ENCODE assay signal across 20 cellular contexts in the genomic region with DNA sequence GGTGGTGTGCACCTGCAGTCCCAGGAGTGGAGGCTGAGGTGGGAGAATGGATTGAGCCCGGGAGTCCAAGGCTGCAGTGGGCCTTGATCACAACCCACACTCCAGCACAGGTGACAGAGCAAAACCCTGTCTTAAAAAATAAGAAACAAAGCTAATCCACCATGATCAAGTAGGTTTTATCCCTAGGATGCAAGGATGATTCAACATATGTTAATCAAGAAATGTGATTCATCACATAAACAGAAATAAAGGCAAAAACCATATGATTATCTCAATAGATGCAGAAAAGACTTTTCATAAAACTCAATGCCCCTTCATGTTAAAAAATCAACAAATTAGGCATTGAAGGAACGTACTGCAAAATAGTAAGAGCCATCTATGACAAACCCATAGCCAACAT. TPM values are rescaled to one million over a fixed set of nuclear protein-coding genes. Genes with fewer than 3 reads are reported as not detected.
DNase-seq lines count a peak whose midpoint lies in the region; ATAC-seq, FAIRE-seq and TF ChIP-seq lines count a peak whose summit lies in the region.
"Had no signal": no experiment of that assay in that cellular context is flagged by ENCODE, and none has a peak within 500 bp of the region (broad histone marks: within the 10 kb centered on the region; RNA-seq: fewer than 3 reads in every experiment).

No MANE protein-coding gene starts in this region.

- H3K4me3 ChIP-seq in GM23248 (no peak overlapping the region), PC-3 (ENCODE audit: low read length) (no peak overlapping the region), dorsolateral prefrontal cortex (no peak overlapping the region)
- no peak overlapping the region for H3K4me3 ChIP-seq in effector memory CD4-positive, alpha-beta T cell (ENCODE audit: insufficient read depth, low read depth, low read length, poor library complexity, severe bottlenecking)
- H3K4me3 ChIP-seq: GM23338 had no signal

- H2AFZ ChIP-seq in GM23248 (no peak overlapping the region), PC-3 (ENCODE audit: low read length) (no peak overlapping the region)
- H2AFZ ChIP-seq: GM23338 had no signal

- H3F3A ChIP-seq in GM23248 (ENCODE audit: insufficient read depth) (no peaks in the 10 kb centered on the region), PC-3 (ENCODE audit: low read length, unreplicated experiment) (no peaks in the 10 kb centered on the region)

- H3K27me3 ChIP-seq in GM23248 (replicated peaks; ENCODE audit: insufficient read depth) (no peaks in the 10 kb centered on the region), PC-3 (ENCODE audit: low read length) (no peaks in the 10 kb centered on the region), dorsolateral prefrontal cortex (peaks cover 0 to 10% (median 0%) of the 10 kb centered on the region in 45 donors)
- H3K27me3 ChIP-seq in effector memory CD4-positive, alpha-beta T cell (replicated peaks; ENCODE audit: control insufficient read depth, insufficient read depth, low read length, poor library complexity, severe bottlenecking): no peaks in the 10 kb centered on the region
- H3K27me3 ChIP-seq: BE2C had no signal

- H3K4me1 Mint-ChIP-seq in osteocyte (ENCODE audit: unreplicated experiment): peaks cover 49% of the 10 kb centered on the region
- H3K4me1 Mint-ChIP-seq: CD4-positive, CD25-positive, alpha-beta regulatory T cell; CD8-positive, alpha-beta memory T cell; IgD-negative memory B cell had no signal

- no peak for ATAC-seq in PC-3
- no peak for ATAC-seq in GM19452 (IDR thresholded peaks at IDR 0.05; ENCODE audit: unreplicated experiment)
- ATAC-seq: GM23338 had no signal

- H3K79me2 ChIP-seq in GM23248 (ENCODE audit: insufficient read depth) (peaks cover 49% of the 10 kb centered on the region), PC-3 (ENCODE audit: low read length) (peaks cover 86% of the 10 kb centered on the region)

- H4K20me1 ChIP-seq in GM23248 (ENCODE audit: insufficient read depth) (no peaks in the 10 kb centered on the region), PC-3 (ENCODE audit: low read length) (no peaks in the 10 kb centered on the region)

- H3K4me1 ChIP-seq in GM23248 (ENCODE audit: insufficient read depth) (peaks cover 25% of the 10 kb centered on the region), PC-3 (ENCODE audit: insufficient read depth, low read length) (peaks cover 6% of the 10 kb centered on the region)
- H3K4me1 ChIP-seq in effector memory CD4-positive, alpha-beta T cell (ENCODE audit: control insufficient read depth, insufficient read depth, low read length, poor library complexity, severe bottlenecking): no peaks in the 10 kb centered on the region
- H3K4me1 ChIP-seq: BE2C had no signal

- peak; percentile 67 for FAIRE-seq in D721Med (lab: Jason Lieb, UNC)
- FAIRE-seq: HTR-8/SVneo had no signal

- H3K4me3 Mint-ChIP-seq in osteocyte (ENCODE audit: unreplicated experiment): no peak overlapping the region
- H3K4me3 Mint-ChIP-seq: CD4-positive, CD25-positive, alpha-beta regulatory T cell; CD8-positive, alpha-beta memory T cell; GM23338; IgD-negative memory B cell had no signal

- DNase-seq in D721Med (ENCODE audit: insufficient read length, low spot score) (no peak), GM23248 (peak; percentile 14), PC-3 (peak; percentile 9), osteocyte (ENCODE audit: extremely low spot score, unreplicated experiment) (peak; percentile 25), dorsolateral prefrontal cortex (no peak)
- DNase-seq in effector memory CD4-positive, alpha-beta T cell: no peak
- DNase-seq: ACHN; BE2C; C1 segment of cervical spinal cord; CD4-positive, CD25-positive, alpha-beta regulatory T cell; CD8-positive, alpha-beta memory T cell; COR-L47; GF-D8; H7; Karpas-422; KBM-7 had no signal

- no peaks in the 10 kb centered on the region for H3K9me3 Mint-ChIP-seq in osteocyte (ENCODE audit: unreplicated experiment)
- H3K9me3 Mint-ChIP-seq: GM23338 had no signal

- no peaks in the 10 kb centered on the region for H3K36me3 Mint-ChIP-seq in osteocyte (ENCODE audit: unreplicated experiment)
- H3K36me3 Mint-ChIP-seq: CD4-positive, CD25-positive, alpha-beta regulatory T cell; CD8-positive, alpha-beta memory T cell; IgD-negative memory B cell had no signal

- H3K9ac ChIP-seq in GM23248: no peak overlapping the region
- no peak overlapping the region for H3K9ac ChIP-seq in PC-3 (ENCODE audit: low read length)

- H3K9me2 ChIP-seq in GM23248 (ENCODE audit: insufficient read depth): no peaks in the 10 kb centered on the region
- no peaks in the 10 kb centered on the region for H3K9me2 ChIP-seq in PC-3 (replicated peaks; ENCODE audit: low read length)

- intact Hi-C loops in PC-3 (cut with micrococcal nuclease): no loop called here
- intact Hi-C loops in dorsolateral prefrontal cortex (cut with DNase I): no loop called here

- H3K27me3 Mint-ChIP-seq in osteocyte (ENCODE audit: unreplicated experiment): no peaks in the 10 kb centered on the region
- H3K27me3 Mint-ChIP-seq: CD8-positive, alpha-beta memory T cell had no signal

- POLR2A ChIA-PET in PC-3 (lab: Charles Lee; ENCODE audit: unreplicated experiment): no interaction called here

- no peak overlapping the region for H3K4me2 ChIP-seq in GM23248 (ENCODE audit: unreplicated experiment)
- no peak overlapping the region for H3K4me2 ChIP-seq in PC-3 (ENCODE audit: low read length)
- H3K4me2 ChIP-seq: GM23338 had no signal

- in situ Hi-C loops in GM23248 (cut with MboI): loop anchor here (10.0 kb wide), 1 partner anchor 186 kb away; no protein-coding TSS in a partner anchor

- H3K9me3 ChIP-seq in GM23248 (ENCODE audit: low read depth) (no peaks in the 10 kb centered on the region), PC-3 (ENCODE audit: low read length) (no peaks in the 10 kb centered on the region)
- no peaks in the 10 kb centered on the region for H3K9me3 ChIP-seq in effector memory CD4-positive, alpha-beta T cell (ENCODE audit: control insufficient read depth, low read length)
- H3K9me3 ChIP-seq: BE2C had no signal

- no TSS peak for BruUV-seq in PC-3 (replicated peaks; lab: Mats Ljungman, UMichigan)

- H3K27ac Mint-ChIP-seq in osteocyte (ENCODE audit: unreplicated experiment): no peak overlapping the region
- H3K27ac Mint-ChIP-seq: CD4-positive, CD25-positive, alpha-beta regulatory T cell; CD8-positive, alpha-beta memory T cell; GM23338; IgD-negative memory B cell had no signal

- H3K36me3 ChIP-seq in GM23248 (ENCODE audit: low read depth) (no peaks in the 10 kb centered on the region), PC-3 (ENCODE audit: low read depth, low read length) (no peaks in the 10 kb centered on the region)
- no peaks in the 10 kb centered on the region for H3K36me3 ChIP-seq in effector memory CD4-positive, alpha-beta T cell (ENCODE audit: control insufficient read depth, insufficient read depth, low read length)
- H3K36me3 ChIP-seq: BE2C had no signal

- WGBS in GM23248 (ENCODE audit: low coverage in 1 of 2, low lambda C conversion rate in 2 of 2, missing lambda C conversion rate in 2 of 2), 2 experiments: 97 to 98% methylated on average over 2 of the region's 2 CpGs

- TF ChIP-seq CTCF in D721Med (IDR thresholded peaks at IDR 0.05; ENCODE audit: insufficient read depth, missing control alignments): no peak
- TF ChIP-seq CTCF in PC-3 (conservative IDR thresholded peaks at IDR 0.05; ENCODE audit: low read depth, low read length): no peak
- TF ChIP-seq CTCF in osteocyte (IDR thresholded peaks at IDR 0.05): no peak
- TF ChIP-seq CTCF in dorsolateral prefrontal cortex (IDR thresholded peaks at IDR 0.05 in 54 of 56, conservative IDR thresholded peaks at IDR 0.05 in 2 of 56; ENCODE audit: low read depth in 1 of 56, partially characterized antibody in 56 of 56): no peak

- no peak overlapping the region for H3K27ac ChIP-seq in GM23248
- H3K27ac ChIP-seq in PC-3 (ENCODE audit: low read length): no peak overlapping the region
- no peak overlapping the region for H3K27ac ChIP-seq in effector memory CD4-positive, alpha-beta T cell (ENCODE audit: insufficient read depth, low read length, poor library complexity, severe bottlenecking)
- no peak overlapping the region for H3K27ac ChIP-seq in dorsolateral prefrontal cortex

- CTCF ChIA-PET in PC-3 (lab: Charles Lee): no interaction called here

RNA-seq across cellular contexts. Expression of a gene that starts 58.1 kb away (rescaled TPM):
- 11.4 and 16.6 TPM in 2 replicates for total RNA-seq in GM23248 (2014; rRNA removed; shearing (Covaris generic))
- 33.6 and 38.2 TPM in 2 replicates for polyA plus RNA-seq in GM23248 (2016; fragmentation: Nextera tagmentation; extraction: Ambion mirVana)
- total RNA-seq in PC-3 (2014; rRNA removed) (13.9 and 20.8 TPM in 2 replicates), osteocyte (22.8 and 30.9 TPM in 2 replicates), dorsolateral prefrontal cortex (1 to 10 TPM in 114 of 120 experiments, under 1 TPM in 6; 0.71 to 7.9 (median 2.8) TPM)
- total RNA-seq: CD4-positive, CD25-positive, alpha-beta regulatory T cell; CD8-positive, alpha-beta memory T cell had no signal
- polyA plus RNA-seq: CD4-positive, CD25-positive, alpha-beta regulatory T cell; CD8-positive, alpha-beta memory T cell; IgD-negative memory B cell had no signal

Comparison
In these comparisons a context has a peak if more than half of its experiments do, and no peak if none do; other contexts are left out.
1. DNase-seq: peak in GM23248 (single experiment), PC-3 (single experiment) and osteocyte (single experiment); none in D721Med (single experiment), effector memory CD4-positive, alpha-beta T cell (0 of 3) and dorsolateral prefrontal cortex (0 of 10).